ENCODE assay signal across 11 cellular contexts in the genomic region with DNA sequence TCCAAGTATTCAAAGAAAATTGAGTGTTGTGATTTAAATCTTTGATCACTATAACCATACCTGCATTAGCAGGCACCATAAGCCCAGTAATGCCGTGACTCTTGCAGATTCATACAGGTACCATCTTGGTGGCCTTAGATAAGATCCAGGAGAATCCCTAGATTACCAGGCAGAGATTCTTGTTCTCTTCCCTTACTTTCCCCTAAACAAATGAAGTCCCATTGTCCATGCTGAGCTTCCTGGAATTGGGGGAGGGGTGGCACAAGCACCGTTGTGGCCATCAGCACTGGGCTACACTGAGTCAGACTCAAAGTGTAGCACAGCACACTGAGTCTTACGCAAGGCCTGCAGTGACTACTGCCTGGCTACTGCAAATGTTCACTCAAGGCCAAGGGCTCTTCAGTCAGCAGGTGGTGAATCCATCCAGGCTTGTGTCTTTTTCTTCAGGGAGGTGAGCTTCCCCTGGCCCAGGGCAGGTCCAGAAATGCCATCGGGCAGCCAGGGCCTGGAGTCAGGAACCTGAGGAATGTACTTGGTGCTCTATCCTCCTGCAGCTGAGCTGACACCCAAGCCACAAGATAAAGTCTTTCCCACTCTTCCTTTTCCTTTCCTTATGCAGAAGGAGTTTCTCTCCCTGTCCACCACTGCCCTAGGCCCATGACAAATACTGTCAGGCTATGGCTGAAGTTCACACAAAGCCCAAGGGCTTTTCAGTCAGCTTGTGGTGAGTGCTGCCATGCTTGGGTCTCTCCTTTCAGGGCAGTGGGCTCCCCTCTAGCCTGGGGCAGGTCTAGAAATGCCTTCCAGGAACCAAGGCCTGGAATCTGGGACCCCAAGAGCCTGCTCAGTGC. TPM values are rescaled to one million over a fixed set of nuclear protein-coding genes. Genes with fewer than 3 reads are reported as not detected.
DNase-seq lines count a peak whose midpoint lies in the region; ATAC-seq and TF ChIP-seq lines count a peak whose summit lies in the region.
"Had no signal": no experiment of that assay in that cellular context is flagged by ENCODE, and none has a peak within 500 bp of the region (broad histone marks: within the 10 kb centered on the region; RNA-seq: fewer than 3 reads in every experiment).

No MANE protein-coding gene starts in this region.

- H3K27me3 Mint-ChIP-seq in MCF 10A (ENCODE audit: insufficient read depth, unreplicated experiment), result no peaks in the 10 kb centered on the region

- peak overlapping the region in 1 of 2 experiments; percentile 18 for H2BK12ac ChIP-seq in mesenchymal stem cell (ENCODE audit: low read length in 2 of 2)

- 60% methylated on average over 4 of the region's 4 CpGs for WGBS in mesenchymal stem cell
- WGBS in prostate gland, result 54% methylated on average over 4 of the region's 4 CpGs

- no peak overlapping the region for H2AFZ ChIP-seq in mesenchymal stem cell (ENCODE audit: low read depth, low read length)

- H3K9ac ChIP-seq in mesenchymal stem cell (ENCODE audit: low read length), result peak overlapping the region; percentile 41

- peak overlapping the region; percentile 93 for H3K27ac Mint-ChIP-seq in MCF 10A (ENCODE audit: low read depth, unreplicated experiment)

- no peak for TF ChIP-seq POLR2A in prostate gland (IDR thresholded peaks at IDR 0.05)

- H4K8ac ChIP-seq in mesenchymal stem cell (ENCODE audit: low read length), result no peak overlapping the region

- peaks cover 24% of the 10 kb centered on the region for H3K9me3 Mint-ChIP-seq in MCF 10A (ENCODE audit: unreplicated experiment)

- peak overlapping the region; percentile 16 for H3K4me3 Mint-ChIP-seq in MCF 10A (ENCODE audit: unreplicated experiment)

- no peak overlapping the region for H2BK15ac ChIP-seq in mesenchymal stem cell (ENCODE audit: low read depth, poor library complexity, severe bottlenecking)

- H3K23ac ChIP-seq in mesenchymal stem cell (ENCODE audit: low read length in 2 of 2), result no peak overlapping the region

- H3K79me1 ChIP-seq in mesenchymal stem cell (replicated peaks; ENCODE audit: low read length, poor library complexity, severe bottlenecking), result no peaks in the 10 kb centered on the region

- H3K14ac ChIP-seq in mesenchymal stem cell (ENCODE audit: low read length in 2 of 2), result peak overlapping the region in 1 of 2 experiments; percentile 53

- H3K36me3 ChIP-seq in mesenchymal stem cell (ENCODE audit: control insufficient read depth in 1 of 2, insufficient read depth in 2 of 2, low read depth in 1 of 2, low read length in 2 of 2) (no peaks in the 10 kb centered on the region), prostate gland (no peaks in the 10 kb centered on the region)
- H3K36me3 ChIP-seq: Peyer's patch had no signal

- TF ChIP-seq CTCF in MCF 10A (IDR thresholded peaks at IDR 0.05; ENCODE audit: unreplicated experiment) (no peak), prostate gland (IDR thresholded peaks at IDR 0.05) (no peak)

- H3K27ac ChIP-seq in mesenchymal stem cell (ENCODE audit: low read length, poor library complexity, severe bottlenecking) (peak overlapping the region; percentile 18), prostate gland (no peak overlapping the region)

- no peak overlapping the region for H4K91ac ChIP-seq in mesenchymal stem cell (ENCODE audit: low read length)

- H3K18ac ChIP-seq in mesenchymal stem cell (ENCODE audit: low read depth in 1 of 2, low read length in 2 of 2), result peak overlapping the region; percentile 38 to 41

- H3K4me1 ChIP-seq in mesenchymal stem cell (ENCODE audit: control insufficient read depth, insufficient read depth, low read depth, low read length), result peaks cover 14% of the 10 kb centered on the region
- H3K4me1 ChIP-seq in prostate gland (replicated peaks), result no peaks in the 10 kb centered on the region
- H3K4me1 ChIP-seq: Peyer's patch had no signal

- H3K4me3 ChIP-seq in mesenchymal stem cell (ENCODE audit: insufficient read depth in 1 of 2, low read depth in 1 of 2, low read length in 2 of 2), result no peak overlapping the region
- H3K4me3 ChIP-seq in prostate gland, result no peak overlapping the region
- H3K4me3 ChIP-seq: Peyer's patch had no signal

- no TSS peak for BruUV-seq in MCF 10A (replicated peaks; lab: Mats Ljungman, UMichigan)

- H3K4ac ChIP-seq in mesenchymal stem cell (ENCODE audit: low read depth in 1 of 2, low read length in 2 of 2), result no peak overlapping the region

- CTCF ChIA-PET in MCF 10A (lab: Yijun Ruan, JAX), result interaction anchor here (0.9 to 1.3 kb wide), 3 partner anchors 9 to 27 kb away, joined by 3 to 5 read pairs (median 4); no protein-coding TSS in a partner anchor

- ATAC-seq in GM18861 (IDR thresholded peaks at IDR 0.05; ENCODE audit: unreplicated experiment) (no peak), HG03460 (IDR thresholded peaks at IDR 0.05; ENCODE audit: unreplicated experiment) (no peak), HG02571 (IDR thresholded peaks at IDR 0.05; ENCODE audit: unreplicated experiment) (no peak)
- ATAC-seq: left colon had no signal

- POLR2A ChIA-PET in MCF 10A (lab: Yijun Ruan, JAX), result interaction anchor here (0.6 to 1.6 kb wide), 9 partner anchors 9 to 225 kb away, joined by 3 to 5 read pairs (median 4); no protein-coding TSS in a partner anchor

- H3K9me3 ChIP-seq in mesenchymal stem cell (ENCODE audit: control insufficient read depth, low read length) (peaks cover 6% of the 10 kb centered on the region), prostate gland (no peaks in the 10 kb centered on the region)

- no peak overlapping the region for H2BK5ac ChIP-seq in mesenchymal stem cell (ENCODE audit: low read depth, low read length, poor library complexity, severe bottlenecking)

- intact Hi-C loops in MCF 10A (cut with micrococcal nuclease), result no loop called here
- intact Hi-C loops in prostate gland (cut with DNase I), result no loop called here

- H3K4me2 ChIP-seq in mesenchymal stem cell (ENCODE audit: low read length, poor library complexity, severe bottlenecking), result no peak overlapping the region

- no peak overlapping the region for H2AK5ac ChIP-seq in mesenchymal stem cell (ENCODE audit: low read length, severe bottlenecking)

- no peaks in the 10 kb centered on the region for H3K27me3 ChIP-seq in mesenchymal stem cell (ENCODE audit: control insufficient read depth in 1 of 2, insufficient read depth in 1 of 2, low read length in 2 of 2)
- H3K27me3 ChIP-seq in prostate gland (replicated peaks; ENCODE audit: insufficient read depth), result no peaks in the 10 kb centered on the region
- H3K27me3 ChIP-seq: Peyer's patch had no signal

- H3K4me1 Mint-ChIP-seq in MCF 10A (ENCODE audit: insufficient read depth, unreplicated experiment), result peaks cover 29% of the 10 kb centered on the region

- DNase-seq in AG20443 (ENCODE audit: low spot score) (peak; percentile 55), HS-5 (ENCODE audit: low read depth) (peak; percentile 60), MCF 10A (ENCODE audit: unreplicated experiment) (peak; percentile 91), mesenchymal stem cell (peak; percentile 80), prostate gland (ENCODE audit: low spot score) (no peak)
- DNase-seq: left colon, NCI-H146 had no signal

- no peaks in the 10 kb centered on the region for H3K36me3 Mint-ChIP-seq in MCF 10A (ENCODE audit: insufficient read depth, unreplicated experiment)

- no peak overlapping the region for H2BK120ac ChIP-seq in mesenchymal stem cell (ENCODE audit: low read depth, low read length)

RNA-seq across cellular contexts. Expression of a gene that starts 52.6 kb away (rescaled TPM):
- not detected in 2 replicates for total RNA-seq in MCF 10A (2022)
- 0.01 TPM for polyA plus RNA-seq in mesenchymal stem cell (2013, experiment 1 of 2)
- polyA plus RNA-seq in mesenchymal stem cell (2013, experiment 2 of 2), result 0.01 TPM
- under 1 TPM; 0.05 to 0.51 TPM for total RNA-seq in prostate gland
